Comparison of ENCODE assay signal across 25 cellular contexts in genomic region chr9:83410701-83411100, GRCh38.
"Had no signal": no experiment of that assay in that cellular context is flagged by ENCODE, and none has a peak within 500 bp of the region (broad histone marks: within the 10 kb centered on the region; RNA-seq: fewer than 3 reads in every experiment).

No MANE protein-coding gene starts in this region.

- H3K27me3 ChIP-seq: MG63, SJCRH30 had no signal

- H3K36me3 ChIP-seq: MG63, SJCRH30 had no signal

- H3K4me3 ChIP-seq: K562, MG63, SJCRH30 had no signal

- H3K9ac ChIP-seq: KMS-11 had no signal

- H3K4me1 ChIP-seq: SJCRH30 had no signal

- FAIRE-seq: K562 had no signal

- ATAC-seq: K562, Panc1, Right ventricle myocardium inferior, SK-N-SH treated with all-trans-retinoic acid at 6 μM for 48 hours, T-helper 17 cell had no signal

- H3K4me2 ChIP-seq: KMS-11 had no signal

- H3K27ac Mint-ChIP-seq: IgD-negative memory B cell, T-helper 17 cell had no signal

- DNase-seq: Kasumi-1, MG63, NCI-H1092, NCI-H1105 treated with DMSO at 0.1 percent for 48 hours, NCI-H1417 treated with DMSO at 0.1 percent for 48 hours, NCI-H146, NCI-H1694 treated with DMSO at 0.1 percent for 48 hours, NCI-H1930, NCI-H2081, NCI-H2107, NCI-H2227 treated with DMSO at 0.1 percent for 48 hours, NCI-H510A, NCI-H524 treated with DMSO at 0.1 percent for 48 hours, NCI-H69, NCI-H774, SHP77 treated with DMSO at 0.1 percent for 48 hours, SJCRH30, T-helper 1 cell, T-helper 17 cell had no signal

- H3K4me1 Mint-ChIP-seq: IgD-negative memory B cell, T-helper 17 cell had no signal

- H3K9me3 ChIP-seq: MG63 had no signal

- H3K27me3 Mint-ChIP-seq: IgD-negative memory B cell, T-helper 17 cell had no signal

- H3K27ac ChIP-seq: KMS-11, SJCRH30 had no signal

- H3K4me3 Mint-ChIP-seq: IgD-negative memory B cell, T-helper 17 cell had no signal
